ENCODE assay signal across 20 cellular contexts in the genomic region with DNA sequence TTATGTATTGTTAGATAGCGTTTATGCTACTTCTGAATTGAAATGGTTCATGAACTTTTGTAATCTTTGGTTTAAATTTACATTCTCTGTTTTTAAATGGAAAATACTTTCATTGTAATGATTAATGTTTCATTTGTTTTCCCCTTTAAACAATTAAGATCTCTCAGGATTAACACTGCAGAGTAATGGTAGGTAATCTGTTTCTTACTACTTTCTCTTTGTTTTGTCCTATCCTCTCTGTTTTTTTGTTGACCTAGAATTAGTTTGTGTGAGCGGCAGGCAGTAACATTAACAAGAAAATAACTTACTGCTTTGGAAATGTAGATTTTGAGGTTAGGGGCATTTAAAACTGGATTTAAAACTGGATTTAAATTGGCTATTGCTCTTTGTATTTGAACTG. TPM values are rescaled to one million over a fixed set of nuclear protein-coding genes. Genes with fewer than 3 reads are reported as not detected.
DNase-seq lines count a peak whose midpoint lies in the region; ATAC-seq and TF ChIP-seq lines count a peak whose summit lies in the region.
"Had no signal": no experiment of that assay in that cellular context is flagged by ENCODE, and none has a peak within 500 bp of the region (broad histone marks: within the 10 kb centered on the region; RNA-seq: fewer than 3 reads in every experiment).

No MANE protein-coding gene starts in this region.

- no CpG with 5 or more reads among the region's 2 CpGs for WGBS in H9 (ENCODE audit: extremely low coverage, insufficient read length, low lambda C conversion rate)
- WGBS in sigmoid colon, 2 donors: 95 to 97% methylated on average over 2 of the region's 2 CpGs

- H2BK20ac ChIP-seq in H9 (ENCODE audit: low read depth, low read length, poor library complexity, severe bottlenecking): no peak overlapping the region

- H3T11ph ChIP-seq in H9 (ENCODE audit: low read length): no peak overlapping the region

- H2BK12ac ChIP-seq in H9 (ENCODE audit: insufficient read length, low read depth, low read length): no peak overlapping the region

- H3K9me3 Mint-ChIP-seq in activated naive CD4-positive, alpha-beta T cell treated with anti-CD3 and anti-CD28 coated beads, Interleukin-2, amount 10 ng/mL, durations not matched to agents 7 days and 5 days: no peaks in the 10 kb centered on the region
- H3K9me3 Mint-ChIP-seq in activated naive CD4-positive, alpha-beta T cell treated with anti-CD3 and anti-CD28 coated beads, Interleukin-2, amount 50 U/mL, for 72 hours: no peaks in the 10 kb centered on the region
- no peaks in the 10 kb centered on the region for H3K9me3 Mint-ChIP-seq in H9
- H3K9me3 Mint-ChIP-seq in progenitor cell of endocrine pancreas (ENCODE audit: low read depth): no peaks in the 10 kb centered on the region
- H3K9me3 Mint-ChIP-seq: CD4-positive, CD25-positive, alpha-beta regulatory T cell had no signal

- no peak overlapping the region for H3K56ac ChIP-seq in H9 (ENCODE audit: insufficient read length, low read depth, low read length)

- H3K27ac Mint-ChIP-seq in activated naive CD4-positive, alpha-beta T cell treated with anti-CD3 and anti-CD28 coated beads, Interleukin-2, amount 10 ng/mL, durations not matched to agents 7 days and 5 days: peak overlapping the region; percentile 58
- H3K27ac Mint-ChIP-seq in activated naive CD4-positive, alpha-beta T cell treated with anti-CD3 and anti-CD28 coated beads, Interleukin-2, amount 50 U/mL, for 72 hours: no peak overlapping the region
- peak overlapping the region; percentile 37 to 98 (median 83); a peak in 6 of 7 replicates for H3K27ac Mint-ChIP-seq in H9
- peak overlapping the region; percentile 38 for H3K27ac Mint-ChIP-seq in progenitor cell of endocrine pancreas
- H3K27ac Mint-ChIP-seq: CD4-positive, CD25-positive, alpha-beta regulatory T cell had no signal

- H3K14ac ChIP-seq in H9 (ENCODE audit: insufficient read depth, low read length): no peak overlapping the region

- H2BK15ac ChIP-seq in H9 (ENCODE audit: low read depth, low read length): no peak overlapping the region

- H3K4ac ChIP-seq in H9 (ENCODE audit: low read depth, low read length): no peak overlapping the region

- no peak overlapping the region for H2BK5ac ChIP-seq in H9 (ENCODE audit: insufficient read length, low read length)

- no peak overlapping the region for H3K23ac ChIP-seq in H9 (ENCODE audit: insufficient read length, low read depth, low read length)

- no peaks in the 10 kb centered on the region for H3K9me2 ChIP-seq in PC-9 (ENCODE audit: insufficient read depth)

- POLR2A ChIA-PET in PC-9 (lab: Charles Lee; ENCODE audit: unreplicated experiment): interaction anchor here (0.6 kb wide), 1 partner anchor 374 kb away, joined by 4 read pairs; no protein-coding TSS in a partner anchor

- no peak overlapping the region for H4K5ac ChIP-seq in H9 (ENCODE audit: insufficient read length, low read depth, low read length)

- no peaks in the 10 kb centered on the region for H3K23me2 ChIP-seq in H9 (ENCODE audit: insufficient read length, low read depth, low read length, poor library complexity, severe bottlenecking)

- no peak overlapping the region for H4K8ac ChIP-seq in H9 (replicated peaks; ENCODE audit: insufficient read length, low read depth, low read length)

- H3K9ac ChIP-seq in H9 (ENCODE audit: extremely low read depth, insufficient read length, low read length) (no peak overlapping the region), iPS-18a (ENCODE audit: low read length) (peak overlapping the region; percentile 17)

- CTCF ChIA-PET in activated naive CD4-positive, alpha-beta T cell treated with anti-CD3 and anti-CD28 coated beads, Interleukin-2, amount 10 ng/mL, durations not matched to agents 7 days and 5 days (lab: Charles Lee): interaction anchor here (3.2 kb wide), 1 partner anchor 228 kb away, joined by 23 read pairs; a partner anchor contains a TSS
- CTCF ChIA-PET in PC-9 (lab: Charles Lee): no interaction called here

- no peak overlapping the region for H2BK120ac ChIP-seq in H9 (ENCODE audit: low read depth, low read length, poor library complexity, severe bottlenecking)

- no peak for ATAC-seq in activated naive CD4-positive, alpha-beta T cell treated with anti-CD3 and anti-CD28 coated beads, Interleukin-2, amount 50 U/mL, for 72 hours
- ATAC-seq: A549 had no signal

- H3K4me3 ChIP-seq in iPS-18a (ENCODE audit: low read length) (peak overlapping the region; percentile 26), sigmoid colon (no peak overlapping the region), PC-9 (no peak overlapping the region)
- H3K4me3 ChIP-seq: A549, Peyer's patch had no signal

- H3K27me3 Mint-ChIP-seq in activated naive CD4-positive, alpha-beta T cell treated with anti-CD3 and anti-CD28 coated beads, Interleukin-2, amount 10 ng/mL, durations not matched to agents 7 days and 5 days: no peaks in the 10 kb centered on the region
- H3K27me3 Mint-ChIP-seq in H9 (ENCODE audit: low read depth): no peaks in the 10 kb centered on the region
- H3K27me3 Mint-ChIP-seq in progenitor cell of endocrine pancreas: no peaks in the 10 kb centered on the region
- H3K27me3 Mint-ChIP-seq: CD4-positive, CD25-positive, alpha-beta regulatory T cell had no signal

- H3K79me1 ChIP-seq in H9 (ENCODE audit: insufficient read depth, low read depth, low read length, poor library complexity, severe bottlenecking): peaks cover 5% of the 10 kb centered on the region

- H3K36me3 ChIP-seq in iPS-18a (ENCODE audit: control insufficient read depth, low read depth, low read length): peaks cover 26% of the 10 kb centered on the region
- H3K36me3 ChIP-seq in sigmoid colon: peaks cover 0 to 52% (median 3%) of the 10 kb centered on the region in 4 donors
- H3K36me3 ChIP-seq in PC-9 (ENCODE audit: low read depth): peaks cover 40% of the 10 kb centered on the region

- H3K18ac ChIP-seq in H9 (ENCODE audit: insufficient read length, low read depth, low read length): no peak overlapping the region

- H4K20me1 ChIP-seq in H9 (ENCODE audit: control insufficient read depth, insufficient read depth, insufficient read length) (no peaks in the 10 kb centered on the region), PC-9 (ENCODE audit: insufficient read depth) (peaks cover 50% of the 10 kb centered on the region)

- H3K9me3 ChIP-seq in H9 (ENCODE audit: control insufficient read depth, low read depth, low read length) (no peaks in the 10 kb centered on the region), iPS-18a (ENCODE audit: control insufficient read depth, low read depth, low read length) (no peaks in the 10 kb centered on the region), sigmoid colon (no peaks in the 10 kb centered on the region), PC-9 (ENCODE audit: insufficient read depth, low read depth) (no peaks in the 10 kb centered on the region)
- H3K9me3 ChIP-seq: A549, Peyer's patch had no signal

- no peak overlapping the region for H3K4me2 ChIP-seq in H9 (ENCODE audit: insufficient read depth, insufficient read length, low read length)
- H3K4me2 ChIP-seq in PC-9: no peak overlapping the region
- H3K4me2 ChIP-seq: A549 had no signal

- H3K4me3 Mint-ChIP-seq in activated naive CD4-positive, alpha-beta T cell treated with anti-CD3 and anti-CD28 coated beads, Interleukin-2, amount 10 ng/mL, durations not matched to agents 7 days and 5 days: no peak overlapping the region
- peak overlapping the region in 1 of 2 experiments; percentile 53; a peak in 2 of 5 replicates for H3K4me3 Mint-ChIP-seq in H9
- H3K4me3 Mint-ChIP-seq in progenitor cell of endocrine pancreas (ENCODE audit: low read depth): no peak overlapping the region
- H3K4me3 Mint-ChIP-seq: CD4-positive, CD25-positive, alpha-beta regulatory T cell had no signal

- H3K4me1 ChIP-seq in H9 (ENCODE audit: insufficient read depth, low read length) (no peaks in the 10 kb centered on the region; the same call in 1 of the 2 replicates), iPS-18a (ENCODE audit: control insufficient read depth, low read depth, low read length) (peaks cover 31% of the 10 kb centered on the region), sigmoid colon (peaks cover 0 to 49% (median 30%) of the 10 kb centered on the region in 4 donors), PC-9 (replicated peaks; ENCODE audit: insufficient read depth) (no peaks in the 10 kb centered on the region)

- H3K27ac ChIP-seq in H9 (ENCODE audit: insufficient read length, low read depth, low read length) (no peak overlapping the region), iPS-18a (ENCODE audit: low read length) (peak overlapping the region; percentile 73), sigmoid colon (no peak overlapping the region), PC-9 (no peak overlapping the region)
- H3K27ac ChIP-seq: A549, Peyer's patch had no signal

- H3K79me2 ChIP-seq in H9 (ENCODE audit: insufficient read depth, low read length) (peaks cover 8% of the 10 kb centered on the region; the same call in 1 of the 2 replicates), PC-9 (ENCODE audit: low read depth) (peaks cover 37% of the 10 kb centered on the region)

- H3K36me3 Mint-ChIP-seq in activated naive CD4-positive, alpha-beta T cell treated with anti-CD3 and anti-CD28 coated beads, Interleukin-2, amount 10 ng/mL, durations not matched to agents 7 days and 5 days: peaks cover 35% of the 10 kb centered on the region
- no peaks in the 10 kb centered on the region for H3K36me3 Mint-ChIP-seq in activated naive CD4-positive, alpha-beta T cell treated with anti-CD3 and anti-CD28 coated beads, Interleukin-2, amount 50 U/mL, for 72 hours
- peaks cover 3 to 47% (median 47%) of the 10 kb centered on the region in 3 experiments; a peak in 6 of 7 replicates for H3K36me3 Mint-ChIP-seq in H9 (ENCODE audit: insufficient read depth in 1 of 3, low read depth in 3 of 3)
- H3K36me3 Mint-ChIP-seq in progenitor cell of endocrine pancreas (ENCODE audit: insufficient read depth): peaks cover 20% of the 10 kb centered on the region

- no peak overlapping the region for H2AK5ac ChIP-seq in H9 (ENCODE audit: insufficient read length, low read length)

- TF ChIP-seq EP300 in sigmoid colon (IDR thresholded peaks at IDR 0.05): no peak

- no peaks in the 10 kb centered on the region for H3K27me3 ChIP-seq in H9 (ENCODE audit: insufficient read depth, low read length)
- no peaks in the 10 kb centered on the region for H3K27me3 ChIP-seq in iPS-18a (ENCODE audit: control insufficient read depth, insufficient read depth, low read length)
- H3K27me3 ChIP-seq in sigmoid colon: no peaks in the 10 kb centered on the region
- H3K27me3 ChIP-seq in PC-9 (ENCODE audit: insufficient read depth, low read depth): no peaks in the 10 kb centered on the region
- H3K27me3 ChIP-seq: Peyer's patch had no signal

- no TSS peak for BruUV-seq in PC-9 (replicated peaks; lab: Mats Ljungman, UMichigan)

- no peaks in the 10 kb centered on the region for H3F3A ChIP-seq in PC-9 (ENCODE audit: insufficient read depth, low read depth)

- no peak for TF ChIP-seq POLR2A in sigmoid colon (IDR thresholded peaks at IDR 0.05)

- no peak for DNase-seq in activated naive CD4-positive, alpha-beta T cell treated with anti-CD3 and anti-CD28 coated beads, Interleukin-2, amount 10 ng/mL, durations not matched to agents 7 days and 5 days
- no peak for DNase-seq in activated naive CD4-positive, alpha-beta T cell treated with anti-CD3 and anti-CD28 coated beads, Interleukin-2, amount 50 U/mL, for 72 hours (ENCODE audit: low spot score in 2 of 2)
- DNase-seq in H9 (no peak), progenitor cell of endocrine pancreas (ENCODE audit: low spot score, unreplicated experiment) (no peak), sigmoid colon (no peak), AG08396 (ENCODE audit: low spot score) (no peak), PC-9 (no peak)
- DNase-seq: AML-193; CD4-positive, CD25-positive, alpha-beta regulatory T cell; DMS79 treated with DMSO at 0.1 percent for 48 hours; GDM1; IMR-90; Kasumi-1; NCI-H1930; NCI-H2171 treated with DMSO at 0.1 percent for 48 hours; NCI-H774; Peyer's patch; SHP77 had no signal

- H4K91ac ChIP-seq in H9 (ENCODE audit: insufficient read length, low read depth, low read length): no peak overlapping the region

- H2AFZ ChIP-seq in H9 (ENCODE audit: low read length) (no peak overlapping the region), PC-9 (no peak overlapping the region)

- H3K4me1 Mint-ChIP-seq in activated naive CD4-positive, alpha-beta T cell treated with anti-CD3 and anti-CD28 coated beads, Interleukin-2, amount 10 ng/mL, durations not matched to agents 7 days and 5 days: peaks cover 28% of the 10 kb centered on the region
- H3K4me1 Mint-ChIP-seq in H9: peaks cover 50 to 58% of the 10 kb centered on the region in 2 experiments
- H3K4me1 Mint-ChIP-seq in progenitor cell of endocrine pancreas (ENCODE audit: low read depth): peaks cover 29% of the 10 kb centered on the region

- TF ChIP-seq CTCF in H9 (conservative IDR thresholded peaks at IDR 0.05): no peak
- TF ChIP-seq CTCF in progenitor cell of endocrine pancreas (IDR thresholded peaks at IDR 0.05; ENCODE audit: unreplicated experiment): no peak
- TF ChIP-seq CTCF in sigmoid colon (IDR thresholded peaks at IDR 0.05): no peak
- no peak for TF ChIP-seq CTCF in PC-9 (conservative IDR thresholded peaks at IDR 0.05)

- intact Hi-C loops in sigmoid colon (cut with DNase I) (no loop called here), PC-9 (cut with micrococcal nuclease; ENCODE audit: unreplicated experiment) (no loop called here)

RNA-seq across cellular contexts. Expression of a gene that starts 19.1 kb away (rescaled TPM):
- total RNA-seq in activated naive CD4-positive, alpha-beta T cell treated with anti-CD3 and anti-CD28 coated beads, Interleukin-2, amount 50 U/mL, for 72 hours: 10 to 100 TPM; 86.7 to 90.0 TPM
- total RNA-seq in H9 (2021): 172 and 179 TPM in 2 replicates
- total RNA-seq in progenitor cell of endocrine pancreas: 164 and 165 TPM in 2 replicates
- total RNA-seq in sigmoid colon: 100 to 1,000 TPM; 106 to 143 (median 122) TPM
- polyA plus RNA-seq in sigmoid colon: 10 to 100 TPM; 16.4 to 25.5 (median 19.8) TPM
- total RNA-seq in PC-9 (2021): 51.2 and 60.7 TPM in 2 replicates

Comparison
In these comparisons a context has a peak if more than half of its experiments do, and no peak if none do; other contexts are left out.
1. H3K27ac Mint-ChIP-seq: peak in activated naive CD4-positive, alpha-beta T cell treated with anti-CD3 and anti-CD28 coated beads, Interleukin-2, amount 10 ng/mL, durations not matched to agents 7 days and 5 days (single experiment), H9 (3 of 3) and progenitor cell of endocrine pancreas (single experiment); none in activated naive CD4-positive, alpha-beta T cell treated with anti-CD3 and anti-CD28 coated beads, Interleukin-2, amount 50 U/mL, for 72 hours (0 of 2).